1 cellular context compared by ENCODE assay signal in the genomic region with DNA sequence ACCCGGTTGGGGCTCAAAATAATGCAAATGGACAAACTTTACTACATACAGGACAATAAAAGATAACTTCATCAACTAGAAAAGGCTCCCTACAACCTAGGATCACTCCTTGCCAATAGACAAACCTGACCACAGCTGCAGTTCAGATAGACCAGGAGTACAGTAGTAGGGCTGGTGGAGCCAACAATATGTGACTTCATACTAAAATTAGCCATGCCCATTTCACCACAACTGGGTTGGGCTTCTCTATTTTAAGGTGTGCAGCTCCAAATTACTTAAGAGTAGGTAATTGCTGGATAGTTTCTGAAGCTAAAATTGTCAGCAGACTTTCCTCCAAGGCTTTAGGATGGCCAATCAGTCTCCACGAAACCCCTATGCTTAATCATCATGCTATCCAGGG.
TF ChIP-seq lines count a peak whose summit lies in the region.

No MANE protein-coding gene starts in this region.

TF ChIP-seq in GM12878, 131 proteins besides CTCF, POLR2A, EP300 and RAD21:
- no peak for TF ChIP-seq HDAC2 (IDR thresholded peaks at IDR 0.05)
- TF ChIP-seq FOXK2 (IDR thresholded peaks at IDR 0.05) = no peak
- no peak for TF ChIP-seq BHLHE40 (IDR thresholded peaks at IDR 0.05; ENCODE audit: borderline replicate concordance in 1 of 2, low read depth in 2 of 2, low read length in 1 of 2)
- TF ChIP-seq ZZZ3 (IDR thresholded peaks at IDR 0.05; ENCODE audit: control insufficient read depth, insufficient read length, low read depth) = no peak
- no peak for TF ChIP-seq PML (IDR thresholded peaks at IDR 0.05; ENCODE audit: low read length)
- no peak for TF ChIP-seq KLF5 (IDR thresholded peaks at IDR 0.05; ENCODE audit: partially characterized antibody)
- no peak for TF ChIP-seq PAX5 (IDR thresholded peaks at IDR 0.05; ENCODE audit: borderline replicate concordance, low read depth, low read length)
- no peak for TF ChIP-seq SIX5 (IDR thresholded peaks at IDR 0.05; ENCODE audit: low read depth, low read length, severe bottlenecking)
- TF ChIP-seq CHD1 (IDR thresholded peaks at IDR 0.05; ENCODE audit: low read depth, low read length) = no peak
- no peak for TF ChIP-seq ZNF274 (IDR thresholded peaks at IDR 0.05; ENCODE audit: insufficient read depth, insufficient read length)
- TF ChIP-seq SPI1 (IDR thresholded peaks at IDR 0.05; ENCODE audit: borderline replicate concordance, insufficient read depth, low read depth, low read length) = no peak
- no peak for TF ChIP-seq FOS (IDR thresholded peaks at IDR 0.05; ENCODE audit: borderline replicate concordance, extremely low read depth, insufficient read length)
- TF ChIP-seq, protein P1, sequence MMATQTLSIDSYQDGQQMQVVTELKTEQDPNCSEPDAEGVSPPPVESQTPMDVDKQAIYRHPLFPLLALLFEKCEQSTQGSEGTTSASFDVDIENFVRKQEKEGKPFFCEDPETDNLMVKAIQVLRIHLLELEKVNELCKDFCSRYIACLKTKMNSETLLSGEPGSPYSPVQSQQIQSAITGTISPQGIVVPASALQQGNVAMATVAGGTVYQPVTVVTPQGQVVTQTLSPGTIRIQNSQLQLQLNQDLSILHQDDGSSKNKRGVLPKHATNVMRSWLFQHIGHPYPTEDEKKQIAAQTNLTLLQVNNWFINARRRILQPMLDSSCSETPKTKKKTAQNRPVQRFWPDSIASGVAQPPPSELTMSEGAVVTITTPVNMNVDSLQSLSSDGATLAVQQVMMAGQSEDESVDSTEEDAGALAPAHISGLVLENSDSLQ (IDR thresholded peaks at IDR 0.05) = no peak
